18 cellular contexts compared by ENCODE assay signal in the genomic region with DNA sequence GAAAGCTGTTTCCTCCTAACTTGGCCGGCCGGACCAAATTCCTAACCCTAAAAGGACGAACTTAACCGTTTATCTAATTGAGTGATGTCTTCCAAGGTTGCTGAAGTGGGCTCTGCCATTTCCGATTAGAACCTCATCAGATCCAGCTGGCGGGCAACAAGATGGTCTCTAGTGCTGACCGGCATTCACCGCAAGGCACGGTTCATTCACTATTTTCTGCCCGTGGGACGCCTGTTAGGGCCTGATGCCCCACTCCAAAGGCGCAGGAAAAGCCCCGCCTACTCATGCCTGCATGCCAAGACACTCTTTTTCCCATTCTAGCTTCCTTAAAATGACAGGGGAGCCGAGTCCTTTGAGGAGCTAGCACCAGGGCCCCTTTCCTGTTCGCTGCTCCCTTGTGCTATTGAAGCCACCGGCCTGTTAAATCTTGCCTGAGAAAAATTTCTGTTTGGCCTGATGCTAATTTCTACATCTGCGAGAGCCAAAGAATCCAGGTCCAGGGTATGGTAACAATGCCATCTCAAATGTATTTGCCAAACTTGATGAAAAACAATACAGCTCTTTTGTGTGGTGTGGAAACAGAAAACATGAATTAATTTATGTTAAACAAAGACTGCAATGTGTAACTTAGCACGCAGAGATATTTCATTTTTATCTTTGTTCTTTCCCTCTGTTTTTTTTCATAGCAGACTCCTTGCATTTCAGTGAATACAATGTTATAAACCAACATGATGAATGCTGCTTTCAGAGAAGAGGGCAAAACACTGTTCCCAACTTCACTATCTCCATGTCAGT.
"Had no signal": no experiment of that assay in that cellular context is flagged by ENCODE, and none has a peak within 500 bp of the region (broad histone marks: within the 10 kb centered on the region; RNA-seq: fewer than 3 reads in every experiment).

No MANE protein-coding gene starts in this region.

- ATAC-seq: left lung; mucosa of descending colon; stimulated activated naive B cell treated with anti-CD40 and anti-IgM and Interleukin-4, amounts not matched to agents 10 μg/mL and 1 μg/mL and 100 μg/mL, for 72 hours had no signal

- H3K4me3 ChIP-seq: hepatocyte, left lung, mucosa of descending colon, sigmoid colon, transverse colon, uterus had no signal

- H3K4me1 ChIP-seq: left lung, sigmoid colon, transverse colon, uterus had no signal

- H3K4me3 Mint-ChIP-seq: activated B cell treated with CpG ODN at 0.5 μM for 24 hours; activated CD4-positive, alpha-beta memory T cell treated with anti-CD3 and anti-CD28 coated beads for 36 hours; activated naive CD8-positive, alpha-beta T cell; dendritic cell treated with granulocyte-macrophage colony-stimulating factor and Interleukin-4, amounts not matched to agents 40 ng/mL and 50 ng/mL, for 4 days; memory B cell; naive B cell; neural crest cell; stimulated activated naive B cell treated with anti-CD40 and anti-IgM and Interleukin-4, amounts not matched to agents 10 μg/mL and 1 μg/mL and 100 μg/mL, for 72 hours had no signal

- H3K9me3 Mint-ChIP-seq: neural crest cell had no signal

- H3K27me3 Mint-ChIP-seq: activated B cell treated with CpG ODN at 0.5 μM for 24 hours; activated CD4-positive, alpha-beta memory T cell treated with anti-CD3 and anti-CD28 coated beads for 36 hours; activated naive CD8-positive, alpha-beta T cell; dendritic cell treated with granulocyte-macrophage colony-stimulating factor and Interleukin-4, amounts not matched to agents 40 ng/mL and 50 ng/mL, for 4 days; memory B cell; naive B cell; stimulated activated naive B cell treated with anti-CD40 and anti-IgM and Interleukin-4, amounts not matched to agents 10 μg/mL and 1 μg/mL and 100 μg/mL, for 72 hours had no signal

- H3K79me2 ChIP-seq: hepatocyte had no signal

- H3K27ac Mint-ChIP-seq: activated B cell treated with CpG ODN at 0.5 μM for 24 hours; activated CD4-positive, alpha-beta memory T cell treated with anti-CD3 and anti-CD28 coated beads for 36 hours; activated naive CD8-positive, alpha-beta T cell; dendritic cell treated with granulocyte-macrophage colony-stimulating factor and Interleukin-4, amounts not matched to agents 40 ng/mL and 50 ng/mL, for 4 days; memory B cell; naive B cell; stimulated activated naive B cell treated with anti-CD40 and anti-IgM and Interleukin-4, amounts not matched to agents 10 μg/mL and 1 μg/mL and 100 μg/mL, for 72 hours had no signal

- H3K27me3 ChIP-seq: hepatocyte, left lung, sigmoid colon, transverse colon, uterus had no signal

- H3K36me3 ChIP-seq: left lung, sigmoid colon, transverse colon, uterus had no signal

- DNase-seq: activated B cell treated with CpG ODN at 0.5 μM for 24 hours; activated CD4-positive, alpha-beta memory T cell treated with anti-CD3 and anti-CD28 coated beads for 36 hours; activated CD4-positive, alpha-beta T cell treated with anti-CD3 and anti-CD28 coated beads for 4 hours; activated T-cell treated with anti-CD3 and anti-CD28 coated beads for 4 hours; effector memory CD4-positive, alpha-beta T cell; kidney; mucosa of descending colon; naive B cell; sigmoid colon; stimulated activated naive B cell treated with anti-CD40 and anti-IgM and Interleukin-4, amounts not matched to agents 10 μg/mL and 1 μg/mL and 100 μg/mL, for 72 hours; transverse colon; uterus had no signal

- H3K9me3 ChIP-seq: left lung, sigmoid colon, transverse colon, uterus had no signal

- H3K4me2 ChIP-seq: hepatocyte had no signal

- H3K27ac ChIP-seq: hepatocyte, left lung, sigmoid colon, transverse colon, uterus had no signal

- H3K4me1 Mint-ChIP-seq: activated B cell treated with CpG ODN at 0.5 μM for 24 hours; memory B cell; naive B cell; neural crest cell; stimulated activated naive B cell treated with anti-CD40 and anti-IgM and Interleukin-4, amounts not matched to agents 10 μg/mL and 1 μg/mL and 100 μg/mL, for 72 hours had no signal

- H3K36me3 Mint-ChIP-seq: activated CD4-positive, alpha-beta memory T cell treated with anti-CD3 and anti-CD28 coated beads for 36 hours; activated naive CD8-positive, alpha-beta T cell; memory B cell; naive B cell; stimulated activated naive B cell treated with anti-CD40 and anti-IgM and Interleukin-4, amounts not matched to agents 10 μg/mL and 1 μg/mL and 100 μg/mL, for 72 hours had no signal

- H2AFZ ChIP-seq: hepatocyte had no signal
